Comparison of ENCODE assay signal across 8 cellular contexts in genomic region chr2:231648579-231649174, GRCh38. TPM values are rescaled to one million over a fixed set of nuclear protein-coding genes. Genes with fewer than 3 reads are reported as not detected.
DNase-seq lines count a peak whose midpoint lies in the region; ATAC-seq, FAIRE-seq and TF ChIP-seq lines count a peak whose summit lies in the region.

No MANE protein-coding gene starts in this region.

- intact Hi-C loops in tibial artery (cut with DNase I; ENCODE audit: low total_unique reads): loop anchor here (1.0 kb wide), 1 partner anchor 28 kb away; no protein-coding TSS in a partner anchor

- no peak for DNase-seq in AG09309 (ENCODE audit: low read depth)
- no peak for DNase-seq in GM18507 (ENCODE audit: extremely low spot score, insufficient read length, low read depth)
- DNase-seq in NCI-H1092 (lab: John Stamatoyannopoulos, UW): peak; percentile 32
- DNase-seq in dermis blood vessel endothelial cell: peak; percentile 74
- peak; percentile 93 for DNase-seq in mesenteric fat pad (ENCODE audit: low spot score)
- peak; percentile 63 to 85 for DNase-seq in tibial artery

- TF ChIP-seq CTCF in AG09309 (IDR thresholded peaks at IDR 0.05; ENCODE audit: control insufficient read depth, insufficient read depth, low read depth, low read length, missing control alignments) (peak; percentile 72), tibial artery (IDR thresholded peaks at IDR 0.05) (peak; percentile 74 to 80)

- H3K4me1 ChIP-seq in tibial artery: peaks cover 1 to 21% (median 14%) of the 10 kb centered on the region in 4 donors

- H3K27ac ChIP-seq in tibial artery: no peak overlapping the region

- no peaks in the 10 kb centered on the region for H3K27me3 ChIP-seq in tibial artery

- ATAC-seq in activated CD4-positive, CD25-positive, alpha-beta regulatory T cell treated with anti-CD3 and anti-CD28 coated beads, Interleukin-2, amount 50 U/mL, for 24 hours: peak; percentile 60 to 77
- ATAC-seq in GM19324 (IDR thresholded peaks at IDR 0.05; ENCODE audit: low FRiP score, unreplicated experiment): no peak

- H3K36me3 ChIP-seq in tibial artery: no peaks in the 10 kb centered on the region

- FAIRE-seq in GM18507 (lab: Jason Lieb, UNC): peak; percentile 80

- H3K9me3 ChIP-seq in tibial artery: no peaks in the 10 kb centered on the region

- H3K4me3 ChIP-seq in AG09309 (ENCODE audit: control insufficient read depth, low read depth, low read length): no peak overlapping the region
- H3K4me3 ChIP-seq in tibial artery: no peak overlapping the region

RNA-seq across cellular contexts. Expression of gene TEX44, which starts 56.0 kb away (rescaled TPM):
- total RNA-seq in dermis blood vessel endothelial cell (not detected in 2 replicates), mesenteric fat pad (not detected)

RNA-seq across cellular contexts. Expression of gene PTMA, which starts 59.6 kb away (rescaled TPM):
- total RNA-seq in dermis blood vessel endothelial cell (1,131 and 1,294 TPM in 2 replicates), mesenteric fat pad (790 TPM)

Comparison
In these comparisons a context has a peak if more than half of its experiments do, and no peak if none do; other contexts are left out.
1. DNase-seq: peak in NCI-H1092 (single experiment), dermis blood vessel endothelial cell (single experiment), mesenteric fat pad (single experiment) and tibial artery (2 of 2); none in AG09309 (single experiment) and GM18507 (single experiment).